10 cellular contexts compared by ENCODE assay signal in genomic region chr10:124700293-124701037, GRCh38. TPM values are rescaled to one million over a fixed set of nuclear protein-coding genes. Genes with fewer than 3 reads are reported as not detected.
A peak's percentile ranks its signal among the peaks of the same experiment; 100 is the strongest.
DNase-seq lines count a peak whose midpoint lies in the region; ATAC-seq and TF ChIP-seq lines count a peak whose summit lies in the region.
"Had no signal": no experiment of that assay in that cellular context is flagged by ENCODE, and none has a peak within 500 bp of the region (broad histone marks: within the 10 kb centered on the region; RNA-seq: fewer than 3 reads in every experiment).

No MANE protein-coding gene starts in this region.

- H2AFZ ChIP-seq in smooth muscle cell (ENCODE audit: low read depth): no peak overlapping the region

- no peak for TF ChIP-seq POLR2A in breast epithelium (IDR thresholded peaks at IDR 0.05)

- H3K4me3 ChIP-seq in breast epithelium (no peak overlapping the region), smooth muscle cell (no peak overlapping the region)
- H3K4me3 ChIP-seq: thoracic aorta had no signal

- peak overlapping the region; percentile 87 to 98 (median 97) for H3K27ac Mint-ChIP-seq in IgD-negative memory B cell
- peak overlapping the region; percentile 93 to 94 for H3K27ac Mint-ChIP-seq in natural killer cell treated with Interleukin-12 subunit alpha and Interleukin-12 subunit beta and Interleukin-15 and Interleukin-18, amount 100 ng/mL, for 72 hours

- intact Hi-C loops in breast epithelium (cut with DNase I; ENCODE audit: low total_unique reads): no loop called here

- H3K9ac ChIP-seq in smooth muscle cell (ENCODE audit: low read depth): no peak overlapping the region

- DNase-seq in Ammon's horn (ENCODE audit: low spot score) (peak; percentile 38), breast epithelium (ENCODE audit: low spot score in 2 of 2) (no peak), NCI-H82 (lab: John Stamatoyannopoulos, UW) (no peak), smooth muscle cell (lab: John Stamatoyannopoulos, UW; ENCODE audit: unreplicated experiment) (no peak)
- no peak for DNase-seq in natural killer cell treated with Interleukin-12 subunit alpha and Interleukin-12 subunit beta and Interleukin-15 and Interleukin-18, amount 100 ng/mL, for 72 hours (ENCODE audit: low spot score)
- DNase-seq: DMS79 had no signal

- no peaks in the 10 kb centered on the region for H3F3A ChIP-seq in smooth muscle cell (ENCODE audit: low read depth)

- H4K20me1 ChIP-seq in smooth muscle cell (ENCODE audit: low read depth): peaks cover 66% of the 10 kb centered on the region

- H3K27ac ChIP-seq in breast epithelium: peak overlapping the region; percentile 70 to 85
- H3K27ac ChIP-seq in smooth muscle cell (ENCODE audit: low read depth): no peak overlapping the region

- no peak for TF ChIP-seq CTCF in breast epithelium (IDR thresholded peaks at IDR 0.05)
- no peak for TF ChIP-seq CTCF in smooth muscle cell (IDR thresholded peaks at IDR 0.05; ENCODE audit: borderline replicate concordance, insufficient read depth, poor library complexity, severe bottlenecking)

- H3K4me1 Mint-ChIP-seq in IgD-negative memory B cell: peaks cover 86 to 98% (median 88%) of the 10 kb centered on the region in 3 donors
- peaks cover 96 to 97% of the 10 kb centered on the region in 2 donors for H3K4me1 Mint-ChIP-seq in natural killer cell treated with Interleukin-12 subunit alpha and Interleukin-12 subunit beta and Interleukin-15 and Interleukin-18, amount 100 ng/mL, for 72 hours (ENCODE audit: low read depth in 2 of 2)

- H3K9me3 ChIP-seq in breast epithelium (no peaks in the 10 kb centered on the region), smooth muscle cell (replicated peaks; ENCODE audit: low read depth) (no peaks in the 10 kb centered on the region)
- H3K9me3 ChIP-seq: thoracic aorta had no signal

- ATAC-seq in natural killer cell treated with Interleukin-12 subunit alpha and Interleukin-12 subunit beta and Interleukin-15 and Interleukin-18, amount 100 ng/mL, for 72 hours: no peak
- ATAC-seq in HG02763 (IDR thresholded peaks at IDR 0.05; ENCODE audit: unreplicated experiment) (no peak), GM21786 (IDR thresholded peaks at IDR 0.05; ENCODE audit: unreplicated experiment) (no peak)

- no peaks in the 10 kb centered on the region for H3K36me3 ChIP-seq in breast epithelium
- H3K36me3 ChIP-seq in smooth muscle cell (ENCODE audit: low read depth): no peaks in the 10 kb centered on the region

- WGBS in smooth muscle cell (ENCODE audit: low lambda C conversion rate): 96% methylated on average over 26 of the region's 26 CpGs

- H3K4me1 ChIP-seq in breast epithelium (peaks cover 25 to 38% of the 10 kb centered on the region in 2 donors), smooth muscle cell (ENCODE audit: low read depth) (no peaks in the 10 kb centered on the region)

- H3K27me3 ChIP-seq in breast epithelium (no peaks in the 10 kb centered on the region), smooth muscle cell (ENCODE audit: low read depth) (no peaks in the 10 kb centered on the region)

- H3K9me3 Mint-ChIP-seq in IgD-negative memory B cell: no peaks in the 10 kb centered on the region
- H3K9me3 Mint-ChIP-seq in natural killer cell treated with Interleukin-12 subunit alpha and Interleukin-12 subunit beta and Interleukin-15 and Interleukin-18, amount 100 ng/mL, for 72 hours: no peaks in the 10 kb centered on the region

- H3K4me2 ChIP-seq in smooth muscle cell: no peak overlapping the region

- no peaks in the 10 kb centered on the region for H3K79me2 ChIP-seq in smooth muscle cell (ENCODE audit: low read depth)

- H3K4me3 Mint-ChIP-seq in IgD-negative memory B cell: peak overlapping the region; percentile 30 to 92 (median 72)
- H3K4me3 Mint-ChIP-seq in natural killer cell treated with Interleukin-12 subunit alpha and Interleukin-12 subunit beta and Interleukin-15 and Interleukin-18, amount 100 ng/mL, for 72 hours: peak overlapping the region; percentile 61

- peaks cover 2% of the 10 kb centered on the region for H3K27me3 Mint-ChIP-seq in IgD-negative memory B cell
- no peaks in the 10 kb centered on the region for H3K27me3 Mint-ChIP-seq in natural killer cell treated with Interleukin-12 subunit alpha and Interleukin-12 subunit beta and Interleukin-15 and Interleukin-18, amount 100 ng/mL, for 72 hours

- peaks cover 6% of the 10 kb centered on the region for H3K36me3 Mint-ChIP-seq in IgD-negative memory B cell
- peaks cover 4% of the 10 kb centered on the region for H3K36me3 Mint-ChIP-seq in natural killer cell treated with Interleukin-12 subunit alpha and Interleukin-12 subunit beta and Interleukin-15 and Interleukin-18, amount 100 ng/mL, for 72 hours

RNA-seq across cellular contexts. Expression of gene FAM53B, which starts 43.7 kb away (rescaled TPM):
- polyA plus RNA-seq in IgD-negative memory B cell (48.9 TPM), smooth muscle cell (5.5 and 9.3 TPM in 2 replicates)
- total RNA-seq in breast epithelium (10 to 100 TPM; 17.0 to 39.7 (median 22.8) TPM), smooth muscle cell (6.2 and 9.3 TPM in 2 replicates)
- total RNA-seq in natural killer cell treated with Interleukin-12 subunit alpha and Interleukin-12 subunit beta and Interleukin-15 and Interleukin-18, amount 100 ng/mL, for 72 hours: 10 to 100 TPM; 16.6 to 21.8 TPM
